Comparison of ENCODE assay signal across 8 cellular contexts in the genomic region with DNA sequence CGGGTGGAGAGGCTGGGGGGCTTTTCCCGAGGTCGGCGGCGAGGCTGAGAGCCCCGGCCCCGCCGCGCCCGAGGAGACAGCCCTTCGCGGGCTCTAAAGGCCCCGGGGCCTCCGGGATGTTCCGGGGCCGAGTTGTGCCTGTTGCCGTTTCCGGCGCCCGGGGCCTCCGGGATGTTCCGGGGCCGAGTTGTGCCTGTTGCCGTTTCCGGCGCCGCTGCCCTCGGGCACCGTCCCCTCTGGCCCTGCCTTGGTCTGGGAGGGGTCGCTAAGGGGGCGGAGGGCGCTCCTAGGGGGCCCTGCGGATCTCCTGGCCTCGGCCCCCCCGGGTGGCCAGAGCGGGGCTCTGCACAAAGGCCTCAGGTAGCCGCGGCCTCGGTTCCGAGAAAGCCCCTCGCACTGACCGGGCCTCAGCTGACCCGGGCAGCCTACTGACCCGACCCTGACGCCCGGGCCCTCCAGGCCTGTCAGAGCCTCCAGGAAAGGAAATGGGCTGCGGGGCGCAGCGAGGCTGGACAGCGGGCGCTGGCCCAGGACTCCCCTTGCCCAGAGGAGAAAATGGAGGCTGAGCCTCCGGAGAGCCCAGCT. TPM values are rescaled to one million over a fixed set of nuclear protein-coding genes. Genes with fewer than 3 reads are reported as not detected.
A peak's percentile ranks its signal among the peaks of the same experiment; 100 is the strongest.
DNase-seq lines count a peak whose midpoint lies in the region; ATAC-seq and TF ChIP-seq lines count a peak whose summit lies in the region.

No MANE protein-coding gene starts in this region.

- peaks cover 53% of the 10 kb centered on the region for H3K4me1 ChIP-seq in OCI-LY7 (ENCODE audit: insufficient read depth, low read length, poor library complexity, severe bottlenecking)
- H3K4me1 ChIP-seq in foreskin keratinocyte: no peaks in the 10 kb centered on the region

- DNase-seq in OCI-LY7 (ENCODE audit: low spot score) (peak; percentile 45), foreskin keratinocyte (no peak), skeletal muscle cell (ENCODE audit: low read depth) (no peak), G401 (ENCODE audit: low spot score) (no peak), GDM1 (lab: John Stamatoyannopoulos, UW) (no peak), cerebellum (ENCODE audit: low spot score) (no peak)
- DNase-seq in activated effector memory CD4-positive, alpha-beta T cell treated with Interleukin-2 at 50 U/mL for 16 hours: no peak

- H4K20me1 ChIP-seq in OCI-LY7 (ENCODE audit: insufficient read depth, low read length): no peaks in the 10 kb centered on the region

- in situ Hi-C loops in G401 (cut with HindIII; ENCODE audit: low sequenced_read_pairs): no loop called here

- TF ChIP-seq CTCF in GM12875 (IDR thresholded peaks at IDR 0.05; ENCODE audit: borderline replicate concordance, insufficient read depth, low read depth, low read length) (no peak), OCI-LY7 (conservative IDR thresholded peaks at IDR 0.05; ENCODE audit: low read length) (no peak), foreskin keratinocyte (conservative IDR thresholded peaks at IDR 0.05) (no peak)

- H3K27ac ChIP-seq in OCI-LY7 (ENCODE audit: low read depth, low read length, poor library complexity, severe bottlenecking): peak overlapping the region; percentile 48
- H3K27ac ChIP-seq in foreskin keratinocyte: peak overlapping the region; percentile 86

- H3K36me3 ChIP-seq in OCI-LY7 (ENCODE audit: insufficient read depth, low read length): no peaks in the 10 kb centered on the region

- peak overlapping the region; percentile 61 for H3K4me2 ChIP-seq in OCI-LY7 (ENCODE audit: low read length)

- no peaks in the 10 kb centered on the region for H3K9me2 ChIP-seq in OCI-LY7 (ENCODE audit: insufficient read depth, low read length)

- CTCF ChIA-PET in OCI-LY7 (lab: Charles Lee; ENCODE audit: unreplicated experiment): no interaction called here

- peaks cover 11% of the 10 kb centered on the region for H3K27me3 ChIP-seq in foreskin keratinocyte

- no peaks in the 10 kb centered on the region for H3K9me3 ChIP-seq in OCI-LY7 (ENCODE audit: low read length)

- intact Hi-C loops in OCI-LY7 (cut with micrococcal nuclease; ENCODE audit: unreplicated experiment): no loop called here

- H2AFZ ChIP-seq in OCI-LY7 (ENCODE audit: low read length): peak overlapping the region; percentile 65; the same call in 1 of the 2 replicates

- ATAC-seq in foreskin keratinocyte: no peak

- H3K4me3 ChIP-seq in GM12875 (ENCODE audit: low read depth, low read length) (peak overlapping the region; percentile 60), OCI-LY7 (ENCODE audit: low read depth, low read length, poor library complexity, severe bottlenecking) (peak overlapping the region; percentile 65), skeletal muscle cell (ENCODE audit: low read depth, low read length) (peak overlapping the region; percentile 57)

- POLR2A ChIA-PET in OCI-LY7 (lab: Charles Lee): no interaction called here

- no peaks in the 10 kb centered on the region for H3K79me2 ChIP-seq in OCI-LY7 (ENCODE audit: insufficient read depth, low read depth, low read length)

- BruUV-seq in OCI-LY7 (replicated peaks; lab: Mats Ljungman, UMichigan): no TSS peak

RNA-seq across cellular contexts. Expression of a gene that starts 24.2 kb away (rescaled TPM):
- total RNA-seq in OCI-LY7 (2014; rRNA removed; shearing (Covaris generic)): 2,245 and 2,707 TPM in 2 replicates
- total RNA-seq in OCI-LY7 (2022): 2,459 and 2,894 TPM in 2 replicates
- 3,185 and 3,808 TPM in 2 replicates for total RNA-seq in foreskin keratinocyte
- polyA plus RNA-seq in foreskin keratinocyte: 3,262 and 3,802 TPM in 2 replicates
- total RNA-seq in G401 (2014; rRNA removed; shearing (Covaris generic)): 5,595 and 6,819 TPM in 2 replicates
- total RNA-seq in cerebellum: 4,386 TPM

RNA-seq across cellular contexts. Expression of a gene that starts 39.8 kb away (rescaled TPM):
- 1.3 and 1.6 TPM in 2 replicates for total RNA-seq in OCI-LY7 (2014; rRNA removed; shearing (Covaris generic))
- total RNA-seq in OCI-LY7 (2022): 4.3 and 6.7 TPM in 2 replicates
- not detected in 2 replicates for total RNA-seq in foreskin keratinocyte
- polyA plus RNA-seq in foreskin keratinocyte: not detected in 2 replicates
- 0.80 and 1.4 TPM in 2 replicates for total RNA-seq in G401 (2014; rRNA removed; shearing (Covaris generic))
- total RNA-seq in cerebellum: 4.0 TPM
